Comparison of ENCODE assay signal across 1 cellular context in the genomic region with DNA sequence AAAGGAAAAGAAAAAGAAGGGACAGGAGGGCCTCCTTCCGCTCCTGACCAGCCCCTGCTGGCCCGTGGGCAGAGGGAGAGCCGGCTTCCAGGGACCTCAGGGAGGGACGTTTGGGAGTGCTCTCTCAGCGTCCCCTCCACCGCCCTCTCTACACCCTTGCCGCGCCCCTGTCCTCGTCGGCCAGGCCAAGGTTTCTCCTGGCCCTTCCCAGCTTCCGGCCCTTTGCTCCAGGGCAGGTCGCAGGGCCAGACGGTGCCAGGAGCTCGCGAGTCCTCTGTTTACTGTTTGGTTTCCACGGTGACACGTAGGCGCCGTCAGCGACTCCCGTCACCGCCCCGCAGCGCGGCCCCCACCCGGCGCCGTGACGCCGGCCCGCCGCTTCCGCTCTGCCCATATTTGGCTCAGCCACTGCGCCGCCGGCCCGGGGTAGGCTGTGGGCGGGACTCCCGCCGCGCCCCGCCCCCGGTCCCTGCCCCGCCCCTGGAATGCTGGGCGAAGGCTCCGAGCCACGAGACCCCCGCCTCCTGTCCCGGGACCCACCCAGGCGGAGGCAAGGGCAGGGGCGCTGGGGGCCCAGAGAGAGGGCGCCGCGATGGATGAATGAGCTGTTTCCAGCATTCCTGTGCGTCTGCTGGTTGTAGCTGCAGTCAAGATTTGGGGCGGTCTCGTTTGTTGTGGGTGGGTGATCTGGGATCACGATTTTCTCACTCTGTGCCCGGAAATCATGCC.
TF ChIP-seq lines count a peak whose summit lies in the region.

No MANE protein-coding gene starts in this region.

TF ChIP-seq in A549, 52 proteins besides CTCF, POLR2A, EP300 and RAD21 (continued from another document):
- no peak for TF ChIP-seq FOSL2 (IDR thresholded peaks at IDR 0.05)
- no peak for TF ChIP-seq FOSL2 (CRISPR knock-in tag; IDR thresholded peaks at IDR 0.05)
- TF ChIP-seq PHF8 (IDR thresholded peaks at IDR 0.05; ENCODE audit: borderline replicate concordance, low read depth) = no peak
- no peak for TF ChIP-seq NPAS2 (CRISPR knock-in tag; IDR thresholded peaks at IDR 0.05; ENCODE audit: borderline replicate concordance)
- no peak for TF ChIP-seq HDAC2 (IDR thresholded peaks at IDR 0.05)
- no peak for TF ChIP-seq FOSB (CRISPR knock-in tag; IDR thresholded peaks at IDR 0.05)
- TF ChIP-seq PBX3 (IDR thresholded peaks at IDR 0.05) = no peak
- TF ChIP-seq CBX8 (IDR thresholded peaks at IDR 0.05) = no peak
- TF ChIP-seq, protein P1, sequence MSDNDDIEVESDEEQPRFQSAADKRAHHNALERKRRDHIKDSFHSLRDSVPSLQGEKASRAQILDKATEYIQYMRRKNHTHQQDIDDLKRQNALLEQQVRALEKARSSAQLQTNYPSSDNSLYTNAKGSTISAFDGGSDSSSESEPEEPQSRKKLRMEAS (IDR thresholded peaks at IDR 0.05) = peak; percentile 73
- TF ChIP-seq MAZ (IDR thresholded peaks at IDR 0.05; ENCODE audit: borderline replicate concordance, low read depth, low read length) = peak; percentile 82; the same call in 1 of the 2 replicates
- no peak for TF ChIP-seq GATA3 (IDR thresholded peaks at IDR 0.05; ENCODE audit: borderline replicate concordance)
- TF ChIP-seq ZFP36 (IDR thresholded peaks at IDR 0.05; ENCODE audit: borderline replicate concordance, partially characterized antibody) = peak; percentile 85
- TF ChIP-seq KDM5A (IDR thresholded peaks at IDR 0.05) = no peak
- TF ChIP-seq, protein P2, sequence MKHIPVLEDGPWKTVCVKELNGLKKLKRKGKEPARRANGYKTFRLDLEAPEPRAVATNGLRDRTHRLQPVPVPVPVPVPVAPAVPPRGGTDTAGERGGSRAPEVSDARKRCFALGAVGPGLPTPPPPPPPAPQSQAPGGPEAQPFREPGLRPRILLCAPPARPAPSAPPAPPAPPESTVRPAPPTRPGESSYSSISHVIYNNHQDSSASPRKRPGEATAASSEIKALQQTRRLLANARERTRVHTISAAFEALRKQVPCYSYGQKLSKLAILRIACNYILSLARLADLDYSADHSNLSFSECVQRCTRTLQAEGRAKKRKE (CRISPR knock-in tag; IDR thresholded peaks at IDR 0.05; ENCODE audit: low read depth) = no peak
- TF ChIP-seq, protein P3, sequence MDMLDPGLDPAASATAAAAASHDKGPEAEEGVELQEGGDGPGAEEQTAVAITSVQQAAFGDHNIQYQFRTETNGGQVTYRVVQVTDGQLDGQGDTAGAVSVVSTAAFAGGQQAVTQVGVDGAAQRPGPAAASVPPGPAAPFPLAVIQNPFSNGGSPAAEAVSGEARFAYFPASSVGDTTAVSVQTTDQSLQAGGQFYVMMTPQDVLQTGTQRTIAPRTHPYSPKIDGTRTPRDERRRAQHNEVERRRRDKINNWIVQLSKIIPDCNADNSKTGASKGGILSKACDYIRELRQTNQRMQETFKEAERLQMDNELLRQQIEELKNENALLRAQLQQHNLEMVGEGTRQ (IDR thresholded peaks at IDR 0.05) = no peak
